In genomic region chr18:65869527-65869926, GRCh38 we compare ENCODE assay signal across 34 cellular contexts.
"Had no signal": no experiment of that assay in that cellular context is flagged by ENCODE, and none has a peak within 500 bp of the region (broad histone marks: within the 10 kb centered on the region; RNA-seq: fewer than 3 reads in every experiment).

No MANE protein-coding gene starts in this region.

- DNase-seq: Karpas-422, Kasumi-1, KG1, MG63, MM.1S, MV-4-11, NCI-H1048, NCI-H1092, NCI-H1092 treated with DMSO at 0.1 percent for 48 hours, NCI-H1105, NCI-H1105 treated with DMSO at 0.1 percent for 48 hours, NCI-H1417, NCI-H1417 treated with DMSO at 0.1 percent for 48 hours, NCI-H1436, NCI-H1436 treated with DMSO at 0.1 percent for 48 hours, NCI-H146, NCI-H1694, NCI-H1694 treated with DMSO at 0.1 percent for 48 hours, NCI-H187, NCI-H187 treated with DMSO at 0.1 percent for 48 hours, NCI-H1930, NCI-H2029, NCI-H2029 treated with DMSO at 0.1 percent for 48 hours, NCI-H2081, NCI-H2081 treated with DMSO at 0.1 percent for 48 hours, NCI-H2107, NCI-H2171, NCI-H2171 treated with DMSO at 0.1 percent for 48 hours, NCI-H2227 treated with DMSO at 0.1 percent for 48 hours, NCI-H226, NCI-H345, NCI-H446, NCI-H446 treated with DMSO at 0.1 percent for 48 hours had no signal

- H3K27ac ChIP-seq: KMS-11 had no signal

- H3K36me3 ChIP-seq: MG63 had no signal

- H3K4me3 ChIP-seq: MG63 had no signal

- H3K9me3 ChIP-seq: MG63 had no signal

- H3K27me3 ChIP-seq: MG63 had no signal
